7 cellular contexts compared by ENCODE assay signal in the genomic region with DNA sequence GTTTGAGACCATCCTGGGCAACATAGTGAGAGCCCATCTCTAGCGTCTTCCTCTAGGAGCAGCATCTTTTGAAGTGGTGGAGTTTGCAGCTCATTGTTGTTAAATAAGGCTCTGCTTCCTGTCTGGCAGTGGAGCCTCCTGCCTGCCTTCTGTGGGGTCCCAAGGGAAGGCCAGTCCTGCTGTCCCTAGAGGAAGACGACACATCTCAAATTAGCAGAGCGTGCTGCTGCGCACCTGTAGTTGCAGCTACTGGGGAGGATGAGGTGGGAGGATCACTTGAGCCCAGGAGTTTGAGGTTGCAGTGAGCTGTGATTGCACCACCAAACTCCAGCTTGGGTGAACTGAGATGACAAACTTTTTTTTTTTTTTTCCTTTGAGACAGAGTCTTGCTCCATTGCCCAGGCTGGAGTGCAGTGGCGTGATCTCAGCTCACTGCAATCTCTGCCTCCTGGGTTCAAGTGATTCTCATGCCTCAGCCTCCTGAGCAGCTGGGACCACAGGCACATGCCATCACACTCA. TPM values are rescaled to one million over a fixed set of nuclear protein-coding genes. Genes with fewer than 3 reads are reported as not detected.
"Had no signal": no experiment of that assay in that cellular context is flagged by ENCODE, and none has a peak within 500 bp of the region (broad histone marks: within the 10 kb centered on the region; RNA-seq: fewer than 3 reads in every experiment).

No MANE protein-coding gene starts in this region.

RNA-seq across cellular contexts. Expression of a gene that starts 2.7 kb away (rescaled TPM):
- total RNA-seq: activated CD4-positive, alpha-beta memory T cell treated with anti-CD3 and anti-CD28 coated beads, Interleukin-2, amount 10 ng/mL, durations not matched to agents 7 days and 5 days; activated CD4-positive, alpha-beta T cell treated with anti-CD3 and anti-CD28 coated beads, Interleukin-2, amount 10 ng/mL, durations not matched to agents 7 days and 5 days; activated naive CD4-positive, alpha-beta T cell treated with anti-CD3 and anti-CD28 coated beads, Interleukin-2, amount 50 U/mL, for 72 hours; activated naive CD8-positive, alpha-beta T cell treated with anti-CD3 and anti-CD28 coated beads, Interleukin-2, amount 10 ng/mL, durations not matched to agents 7 days and 5 days; activated T-cell treated with anti-CD3 and anti-CD28 coated beads, Interleukin-2, amount 50 U/mL, for 72 hours; ascending aorta; gastrocnemius medialis had no signal

RNA-seq across cellular contexts. Expression of a gene that starts 17.8 kb away (rescaled TPM):
- total RNA-seq: activated CD4-positive, alpha-beta memory T cell treated with anti-CD3 and anti-CD28 coated beads, Interleukin-2, amount 10 ng/mL, durations not matched to agents 7 days and 5 days; activated CD4-positive, alpha-beta T cell treated with anti-CD3 and anti-CD28 coated beads, Interleukin-2, amount 10 ng/mL, durations not matched to agents 7 days and 5 days; activated naive CD4-positive, alpha-beta T cell treated with anti-CD3 and anti-CD28 coated beads, Interleukin-2, amount 50 U/mL, for 72 hours; activated naive CD8-positive, alpha-beta T cell treated with anti-CD3 and anti-CD28 coated beads, Interleukin-2, amount 10 ng/mL, durations not matched to agents 7 days and 5 days had no signal
